ENCODE assay signal across 1 cellular context in the genomic region with DNA sequence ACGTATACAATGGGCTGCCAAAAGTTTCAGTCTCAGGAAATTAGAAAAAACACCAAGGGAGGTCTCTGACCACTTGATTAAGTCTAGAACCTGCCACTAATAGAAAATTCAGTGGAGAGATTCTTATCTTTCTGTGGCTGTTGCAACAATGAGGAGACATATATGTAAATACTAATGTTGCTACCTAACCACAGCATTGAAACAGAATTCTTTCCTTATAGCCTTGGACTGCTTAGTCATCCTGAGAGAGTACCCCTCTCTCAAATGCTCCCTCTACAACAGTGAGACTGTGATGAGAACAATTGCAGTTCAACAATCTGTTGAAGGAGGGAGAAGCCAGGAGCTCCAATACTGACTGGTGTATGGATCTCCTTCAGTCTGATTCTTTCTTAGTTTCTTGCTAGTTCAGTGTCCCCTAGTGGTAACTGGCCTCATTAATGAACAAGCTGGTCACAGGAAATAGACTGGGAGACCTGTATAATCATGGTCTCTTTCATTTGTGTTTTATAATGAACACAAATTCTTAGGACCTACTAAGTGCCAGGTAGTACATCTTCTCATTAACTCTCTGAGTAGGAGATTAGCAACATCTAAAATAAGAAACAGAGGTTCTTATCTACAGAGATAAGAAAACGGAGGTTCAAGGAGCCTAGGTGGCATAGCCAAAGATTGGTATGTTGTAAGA.
TF ChIP-seq lines count a peak whose summit lies in the region.

No MANE protein-coding gene starts in this region.

TF ChIP-seq in HepG2, 621 proteins besides CTCF, POLR2A, EP300 and RAD21 (continues in another document):
- TF ChIP-seq ZNF614 (CRISPR knock-in tag; IDR thresholded peaks at IDR 0.05; ENCODE audit: borderline replicate concordance), result 0 out of 2 replicates have a peak, but pooled peaks have one; percentile 40
- no peak for TF ChIP-seq DNMT1 (CRISPR knock-in tag; IDR thresholded peaks at IDR 0.05)
- no peak for TF ChIP-seq ZNF296 (CRISPR knock-in tag; conservative IDR thresholded peaks at IDR 0.05)
- TF ChIP-seq GABPA (IDR thresholded peaks at IDR 0.05; ENCODE audit: low read depth, low read length), result no peak
- 0 out of 2 replicates have a peak, but pooled peaks have one; percentile 27 for TF ChIP-seq GABPA (CRISPR knock-in tag; IDR thresholded peaks at IDR 0.05; ENCODE audit: low read depth)
- no peak for TF ChIP-seq KDM5A (IDR thresholded peaks at IDR 0.05; ENCODE audit: borderline replicate concordance, low read length)
- TF ChIP-seq, protein P1, sequence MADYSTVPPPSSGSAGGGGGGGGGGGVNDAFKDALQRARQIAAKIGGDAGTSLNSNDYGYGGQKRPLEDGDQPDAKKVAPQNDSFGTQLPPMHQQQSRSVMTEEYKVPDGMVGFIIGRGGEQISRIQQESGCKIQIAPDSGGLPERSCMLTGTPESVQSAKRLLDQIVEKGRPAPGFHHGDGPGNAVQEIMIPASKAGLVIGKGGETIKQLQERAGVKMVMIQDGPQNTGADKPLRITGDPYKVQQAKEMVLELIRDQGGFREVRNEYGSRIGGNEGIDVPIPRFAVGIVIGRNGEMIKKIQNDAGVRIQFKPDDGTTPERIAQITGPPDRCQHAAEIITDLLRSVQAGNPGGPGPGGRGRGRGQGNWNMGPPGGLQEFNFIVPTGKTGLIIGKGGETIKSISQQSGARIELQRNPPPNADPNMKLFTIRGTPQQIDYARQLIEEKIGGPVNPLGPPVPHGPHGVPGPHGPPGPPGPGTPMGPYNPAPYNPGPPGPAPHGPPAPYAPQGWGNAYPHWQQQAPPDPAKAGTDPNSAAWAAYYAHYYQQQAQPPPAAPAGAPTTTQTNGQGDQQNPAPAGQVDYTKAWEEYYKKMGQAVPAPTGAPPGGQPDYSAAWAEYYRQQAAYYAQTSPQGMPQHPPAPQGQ (CRISPR knock-in tag; IDR thresholded peaks at IDR 0.05; ENCODE audit: borderline replicate concordance), result no peak
- no peak for TF ChIP-seq ZNF773 (CRISPR knock-in tag; IDR thresholded peaks at IDR 0.05; ENCODE audit: borderline replicate concordance)
- peak; percentile 20; the same call in 1 of the 2 replicates for TF ChIP-seq CEBPB (IDR thresholded peaks at IDR 0.05; ENCODE audit: borderline replicate concordance, low read depth, low read length)
- peak; percentile 27; the same call in 1 of the 2 replicates for TF ChIP-seq RXRB (CRISPR knock-in tag; IDR thresholded peaks at IDR 0.05; ENCODE audit: borderline replicate concordance)
- no peak for TF ChIP-seq ZNF546 (CRISPR knock-in tag; conservative IDR thresholded peaks at IDR 0.05)
- peak; percentile 80 for TF ChIP-seq GATAD2A (CRISPR knock-in tag; IDR thresholded peaks at IDR 0.05)
- TF ChIP-seq, protein P2, sequence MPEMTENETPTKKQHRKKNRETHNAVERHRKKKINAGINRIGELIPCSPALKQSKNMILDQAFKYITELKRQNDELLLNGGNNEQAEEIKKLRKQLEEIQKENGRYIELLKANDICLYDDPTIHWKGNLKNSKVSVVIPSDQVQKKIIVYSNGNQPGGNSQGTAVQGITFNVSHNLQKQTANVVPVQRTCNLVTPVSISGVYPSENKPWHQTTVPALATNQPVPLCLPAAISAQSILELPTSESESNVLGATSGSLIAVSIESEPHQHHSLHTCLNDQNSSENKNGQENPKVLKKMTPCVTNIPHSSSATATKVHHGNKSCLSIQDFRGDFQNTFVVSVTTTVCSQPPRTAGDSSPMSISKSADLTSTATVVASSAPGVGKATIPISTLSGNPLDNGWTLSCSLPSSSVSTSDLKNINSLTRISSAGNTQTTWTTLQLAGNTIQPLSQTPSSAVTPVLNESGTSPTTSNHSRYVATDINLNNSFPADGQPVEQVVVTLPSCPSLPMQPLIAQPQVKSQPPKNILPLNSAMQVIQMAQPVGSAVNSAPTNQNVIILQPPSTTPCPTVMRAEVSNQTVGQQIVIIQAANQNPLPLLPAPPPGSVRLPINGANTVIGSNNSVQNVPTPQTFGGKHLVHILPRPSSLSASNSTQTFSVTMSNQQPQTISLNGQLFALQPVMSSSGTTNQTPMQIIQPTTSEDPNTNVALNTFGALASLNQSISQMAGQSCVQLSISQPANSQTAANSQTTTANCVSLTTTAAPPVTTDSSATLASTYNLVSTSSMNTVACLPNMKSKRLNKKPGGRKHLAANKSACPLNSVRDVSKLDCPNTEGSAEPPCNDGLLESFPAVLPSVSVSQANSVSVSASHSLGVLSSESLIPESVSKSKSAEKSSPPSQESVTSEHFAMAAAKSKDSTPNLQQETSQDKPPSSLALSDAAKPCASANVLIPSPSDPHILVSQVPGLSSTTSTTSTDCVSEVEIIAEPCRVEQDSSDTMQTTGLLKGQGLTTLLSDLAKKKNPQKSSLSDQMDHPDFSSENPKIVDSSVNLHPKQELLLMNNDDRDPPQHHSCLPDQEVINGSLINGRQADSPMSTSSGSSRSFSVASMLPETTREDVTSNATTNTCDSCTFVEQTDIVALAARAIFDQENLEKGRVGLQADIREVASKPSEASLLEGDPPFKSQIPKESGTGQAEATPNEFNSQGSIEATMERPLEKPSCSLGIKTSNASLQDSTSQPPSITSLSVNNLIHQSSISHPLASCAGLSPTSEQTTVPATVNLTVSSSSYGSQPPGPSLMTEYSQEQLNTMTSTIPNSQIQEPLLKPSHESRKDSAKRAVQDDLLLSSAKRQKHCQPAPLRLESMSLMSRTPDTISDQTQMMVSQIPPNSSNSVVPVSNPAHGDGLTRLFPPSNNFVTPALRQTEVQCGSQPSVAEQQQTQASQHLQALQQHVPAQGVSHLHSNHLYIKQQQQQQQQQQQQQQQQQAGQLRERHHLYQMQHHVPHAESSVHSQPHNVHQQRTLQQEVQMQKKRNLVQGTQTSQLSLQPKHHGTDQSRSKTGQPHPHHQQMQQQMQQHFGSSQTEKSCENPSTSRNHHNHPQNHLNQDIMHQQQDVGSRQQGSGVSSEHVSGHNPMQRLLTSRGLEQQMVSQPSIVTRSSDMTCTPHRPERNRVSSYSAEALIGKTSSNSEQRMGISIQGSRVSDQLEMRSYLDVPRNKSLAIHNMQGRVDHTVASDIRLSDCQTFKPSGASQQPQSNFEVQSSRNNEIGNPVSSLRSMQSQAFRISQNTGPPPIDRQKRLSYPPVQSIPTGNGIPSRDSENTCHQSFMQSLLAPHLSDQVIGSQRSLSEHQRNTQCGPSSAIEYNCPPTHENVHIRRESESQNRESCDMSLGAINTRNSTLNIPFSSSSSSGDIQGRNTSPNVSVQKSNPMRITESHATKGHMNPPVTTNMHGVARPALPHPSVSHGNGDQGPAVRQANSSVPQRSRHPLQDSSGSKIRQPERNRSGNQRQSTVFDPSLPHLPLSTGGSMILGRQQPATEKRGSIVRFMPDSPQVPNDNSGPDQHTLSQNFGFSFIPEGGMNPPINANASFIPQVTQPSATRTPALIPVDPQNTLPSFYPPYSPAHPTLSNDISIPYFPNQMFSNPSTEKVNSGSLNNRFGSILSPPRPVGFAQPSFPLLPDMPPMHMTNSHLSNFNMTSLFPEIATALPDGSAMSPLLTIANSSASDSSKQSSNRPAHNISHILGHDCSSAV (CRISPR knock-in tag; IDR thresholded peaks at IDR 0.05; ENCODE audit: borderline replicate concordance), result no peak
- TF ChIP-seq, protein P3, sequence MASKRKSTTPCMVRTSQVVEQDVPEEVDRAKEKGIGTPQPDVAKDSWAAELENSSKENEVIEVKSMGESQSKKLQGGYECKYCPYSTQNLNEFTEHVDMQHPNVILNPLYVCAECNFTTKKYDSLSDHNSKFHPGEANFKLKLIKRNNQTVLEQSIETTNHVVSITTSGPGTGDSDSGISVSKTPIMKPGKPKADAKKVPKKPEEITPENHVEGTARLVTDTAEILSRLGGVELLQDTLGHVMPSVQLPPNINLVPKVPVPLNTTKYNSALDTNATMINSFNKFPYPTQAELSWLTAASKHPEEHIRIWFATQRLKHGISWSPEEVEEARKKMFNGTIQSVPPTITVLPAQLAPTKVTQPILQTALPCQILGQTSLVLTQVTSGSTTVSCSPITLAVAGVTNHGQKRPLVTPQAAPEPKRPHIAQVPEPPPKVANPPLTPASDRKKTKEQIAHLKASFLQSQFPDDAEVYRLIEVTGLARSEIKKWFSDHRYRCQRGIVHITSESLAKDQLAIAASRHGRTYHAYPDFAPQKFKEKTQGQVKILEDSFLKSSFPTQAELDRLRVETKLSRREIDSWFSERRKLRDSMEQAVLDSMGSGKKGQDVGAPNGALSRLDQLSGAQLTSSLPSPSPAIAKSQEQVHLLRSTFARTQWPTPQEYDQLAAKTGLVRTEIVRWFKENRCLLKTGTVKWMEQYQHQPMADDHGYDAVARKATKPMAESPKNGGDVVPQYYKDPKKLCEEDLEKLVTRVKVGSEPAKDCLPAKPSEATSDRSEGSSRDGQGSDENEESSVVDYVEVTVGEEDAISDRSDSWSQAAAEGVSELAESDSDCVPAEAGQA (IDR thresholded peaks at IDR 0.05; ENCODE audit: low read depth), result no peak
- TF ChIP-seq, protein P3 (CRISPR knock-in tag; IDR thresholded peaks at IDR 0.05; ENCODE audit: borderline replicate concordance), result no peak
- no peak for TF ChIP-seq ZNF878 (CRISPR knock-in tag; IDR thresholded peaks at IDR 0.05)
- no peak for TF ChIP-seq ZNF792 (CRISPR knock-in tag; IDR thresholded peaks at IDR 0.05)
- TF ChIP-seq ZSCAN9 (CRISPR knock-in tag; IDR thresholded peaks at IDR 0.05; ENCODE audit: borderline replicate concordance), result no peak
- TF ChIP-seq HNRNPH1 (optimal IDR thresholded peaks at IDR 0.05; ENCODE audit: low read depth, low read length), result no peak
- TF ChIP-seq, protein P4, sequence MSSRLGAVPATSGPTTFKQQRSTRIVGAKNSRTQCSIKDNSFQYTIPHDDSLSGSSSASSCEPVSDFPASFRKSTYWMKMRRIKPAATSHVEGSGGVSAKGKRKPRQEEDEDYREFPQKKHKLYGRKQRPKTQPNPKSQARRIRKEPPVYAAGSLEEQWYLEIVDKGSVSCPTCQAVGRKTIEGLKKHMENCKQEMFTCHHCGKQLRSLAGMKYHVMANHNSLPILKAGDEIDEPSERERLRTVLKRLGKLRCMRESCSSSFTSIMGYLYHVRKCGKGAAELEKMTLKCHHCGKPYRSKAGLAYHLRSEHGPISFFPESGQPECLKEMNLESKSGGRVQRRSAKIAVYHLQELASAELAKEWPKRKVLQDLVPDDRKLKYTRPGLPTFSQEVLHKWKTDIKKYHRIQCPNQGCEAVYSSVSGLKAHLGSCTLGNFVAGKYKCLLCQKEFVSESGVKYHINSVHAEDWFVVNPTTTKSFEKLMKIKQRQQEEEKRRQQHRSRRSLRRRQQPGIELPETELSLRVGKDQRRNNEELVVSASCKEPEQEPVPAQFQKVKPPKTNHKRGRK (CRISPR knock-in tag; IDR thresholded peaks at IDR 0.05), result no peak
- no peak for TF ChIP-seq KLF9 (CRISPR knock-in tag; IDR thresholded peaks at IDR 0.05; ENCODE audit: low read depth)
- TF ChIP-seq ELF4 (CRISPR knock-in tag; IDR thresholded peaks at IDR 0.05; ENCODE audit: borderline replicate concordance), result no peak
- TF ChIP-seq KAT8 (CRISPR knock-in tag; IDR thresholded peaks at IDR 0.05), result peak; percentile 45; the same call in 1 of the 2 replicates
- no peak for TF ChIP-seq ZNF788 (CRISPR knock-in tag; IDR thresholded peaks at IDR 0.05; ENCODE audit: borderline replicate concordance)
- TF ChIP-seq ZNF879 (CRISPR knock-in tag; IDR thresholded peaks at IDR 0.05), result no peak
- no peak for TF ChIP-seq ATF7-NPFF (CRISPR knock-in tag; IDR thresholded peaks at IDR 0.05; ENCODE audit: low read depth)
- no peak for TF ChIP-seq ZNF263 (CRISPR knock-in tag; IDR thresholded peaks at IDR 0.05)
- no peak for TF ChIP-seq MYC (CRISPR knock-in tag; IDR thresholded peaks at IDR 0.05; ENCODE audit: borderline replicate concordance)
- no peak for TF ChIP-seq PRMT3 (CRISPR knock-in tag; IDR thresholded peaks at IDR 0.05; ENCODE audit: borderline replicate concordance, low read depth)
- TF ChIP-seq, protein P5, sequence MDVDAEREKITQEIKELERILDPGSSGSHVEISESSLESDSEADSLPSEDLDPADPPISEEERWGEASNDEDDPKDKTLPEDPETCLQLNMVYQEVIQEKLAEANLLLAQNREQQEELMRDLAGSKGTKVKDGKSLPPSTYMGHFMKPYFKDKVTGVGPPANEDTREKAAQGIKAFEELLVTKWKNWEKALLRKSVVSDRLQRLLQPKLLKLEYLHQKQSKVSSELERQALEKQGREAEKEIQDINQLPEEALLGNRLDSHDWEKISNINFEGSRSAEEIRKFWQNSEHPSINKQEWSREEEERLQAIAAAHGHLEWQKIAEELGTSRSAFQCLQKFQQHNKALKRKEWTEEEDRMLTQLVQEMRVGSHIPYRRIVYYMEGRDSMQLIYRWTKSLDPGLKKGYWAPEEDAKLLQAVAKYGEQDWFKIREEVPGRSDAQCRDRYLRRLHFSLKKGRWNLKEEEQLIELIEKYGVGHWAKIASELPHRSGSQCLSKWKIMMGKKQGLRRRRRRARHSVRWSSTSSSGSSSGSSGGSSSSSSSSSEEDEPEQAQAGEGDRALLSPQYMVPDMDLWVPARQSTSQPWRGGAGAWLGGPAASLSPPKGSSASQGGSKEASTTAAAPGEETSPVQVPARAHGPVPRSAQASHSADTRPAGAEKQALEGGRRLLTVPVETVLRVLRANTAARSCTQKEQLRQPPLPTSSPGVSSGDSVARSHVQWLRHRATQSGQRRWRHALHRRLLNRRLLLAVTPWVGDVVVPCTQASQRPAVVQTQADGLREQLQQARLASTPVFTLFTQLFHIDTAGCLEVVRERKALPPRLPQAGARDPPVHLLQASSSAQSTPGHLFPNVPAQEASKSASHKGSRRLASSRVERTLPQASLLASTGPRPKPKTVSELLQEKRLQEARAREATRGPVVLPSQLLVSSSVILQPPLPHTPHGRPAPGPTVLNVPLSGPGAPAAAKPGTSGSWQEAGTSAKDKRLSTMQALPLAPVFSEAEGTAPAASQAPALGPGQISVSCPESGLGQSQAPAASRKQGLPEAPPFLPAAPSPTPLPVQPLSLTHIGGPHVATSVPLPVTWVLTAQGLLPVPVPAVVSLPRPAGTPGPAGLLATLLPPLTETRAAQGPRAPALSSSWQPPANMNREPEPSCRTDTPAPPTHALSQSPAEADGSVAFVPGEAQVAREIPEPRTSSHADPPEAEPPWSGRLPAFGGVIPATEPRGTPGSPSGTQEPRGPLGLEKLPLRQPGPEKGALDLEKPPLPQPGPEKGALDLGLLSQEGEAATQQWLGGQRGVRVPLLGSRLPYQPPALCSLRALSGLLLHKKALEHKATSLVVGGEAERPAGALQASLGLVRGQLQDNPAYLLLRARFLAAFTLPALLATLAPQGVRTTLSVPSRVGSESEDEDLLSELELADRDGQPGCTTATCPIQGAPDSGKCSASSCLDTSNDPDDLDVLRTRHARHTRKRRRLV (CRISPR knock-in tag; IDR thresholded peaks at IDR 0.05), result no peak
